ENCODE assay signal across 8 cellular contexts in the genomic region with DNA sequence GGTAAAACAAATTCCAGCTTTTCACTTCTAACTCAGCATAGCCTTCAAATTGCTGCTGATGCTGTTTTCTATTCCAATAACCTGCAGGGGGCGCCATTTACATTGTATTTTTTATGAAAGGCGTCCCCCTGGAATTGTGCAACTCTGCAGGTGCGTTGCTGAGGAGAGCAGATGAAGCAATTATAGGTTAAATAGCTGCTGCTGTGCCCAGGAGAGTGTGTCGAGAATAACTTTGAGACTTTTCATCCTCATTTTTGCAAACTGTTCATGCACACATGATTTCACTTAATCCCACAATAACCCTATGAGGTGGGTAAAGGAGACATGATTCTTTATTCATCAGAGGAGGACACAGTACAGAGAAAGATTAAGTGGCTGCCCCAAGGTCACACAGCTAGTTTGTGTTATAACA.
DNase-seq lines count a peak whose midpoint lies in the region; ATAC-seq and TF ChIP-seq lines count a peak whose summit lies in the region.

No MANE protein-coding gene starts in this region.

- peaks cover 44% of the 10 kb centered on the region for H3K4me1 Mint-ChIP-seq in chondrocyte (ENCODE audit: low read depth)

- DNase-seq in AG08396 (ENCODE audit: low spot score) (peak; percentile 29), NCI-H2227 treated with DMSO at 0.1 percent for 48 hours (lab: John Stamatoyannopoulos, UW) (peak; percentile 90), chondrocyte (ENCODE audit: low spot score) (no peak), lower lobe of right lung (peak; percentile 50)
- DNase-seq in activated CD4-positive, CD25-positive, alpha-beta regulatory T cell treated with anti-CD3 and anti-CD28 coated beads, Interleukin-2, amount 50 U/mL, for 72 hours, result peak; percentile 56
- DNase-seq in stimulated activated CD8-positive, alpha-beta memory T cell treated with anti-CD3 and anti-CD28 coated beads, Interleukin-15, amount 100 ng/mL, for 1 hour (ENCODE audit: low read depth), result peak; percentile 56

- peak; percentile 98 for TF ChIP-seq CTCF in chondrocyte (IDR thresholded peaks at IDR 0.05)
- peak; percentile 85 for TF ChIP-seq CTCF in lower lobe of right lung (IDR thresholded peaks at IDR 0.05)

- H3K4me1 ChIP-seq in lower lobe of right lung, result peaks cover 4% of the 10 kb centered on the region

- no peaks in the 10 kb centered on the region for H3K27me3 ChIP-seq in lower lobe of right lung (ENCODE audit: low read depth)

- ATAC-seq in GM18858 (IDR thresholded peaks at IDR 0.05; ENCODE audit: unreplicated experiment) (peak; percentile 62), HG03175 (IDR thresholded peaks at IDR 0.05; ENCODE audit: unreplicated experiment) (peak; percentile 83), lower lobe of right lung (peak; percentile 65 to 77)

- intact Hi-C loops in lower lobe of right lung (cut with DNase I), result no loop called here

- no peak overlapping the region for H3K27ac Mint-ChIP-seq in chondrocyte (ENCODE audit: unreplicated experiment)

- no peaks in the 10 kb centered on the region for H3K9me3 ChIP-seq in lower lobe of right lung

- H3K4me3 Mint-ChIP-seq in chondrocyte (ENCODE audit: unreplicated experiment), result no peak overlapping the region

- no peaks in the 10 kb centered on the region for H3K9me3 Mint-ChIP-seq in chondrocyte (ENCODE audit: low read depth)

- H3K4me3 ChIP-seq in lower lobe of right lung, result no peak overlapping the region

- no peaks in the 10 kb centered on the region for H3K27me3 Mint-ChIP-seq in chondrocyte (ENCODE audit: low read depth)

- H3K36me3 ChIP-seq in lower lobe of right lung, result no peaks in the 10 kb centered on the region

- no peaks in the 10 kb centered on the region for H3K36me3 Mint-ChIP-seq in chondrocyte (ENCODE audit: low read depth)

- H3K27ac ChIP-seq in lower lobe of right lung, result no peak overlapping the region
